Comparison of ENCODE assay signal across 8 cellular contexts in the genomic region with DNA sequence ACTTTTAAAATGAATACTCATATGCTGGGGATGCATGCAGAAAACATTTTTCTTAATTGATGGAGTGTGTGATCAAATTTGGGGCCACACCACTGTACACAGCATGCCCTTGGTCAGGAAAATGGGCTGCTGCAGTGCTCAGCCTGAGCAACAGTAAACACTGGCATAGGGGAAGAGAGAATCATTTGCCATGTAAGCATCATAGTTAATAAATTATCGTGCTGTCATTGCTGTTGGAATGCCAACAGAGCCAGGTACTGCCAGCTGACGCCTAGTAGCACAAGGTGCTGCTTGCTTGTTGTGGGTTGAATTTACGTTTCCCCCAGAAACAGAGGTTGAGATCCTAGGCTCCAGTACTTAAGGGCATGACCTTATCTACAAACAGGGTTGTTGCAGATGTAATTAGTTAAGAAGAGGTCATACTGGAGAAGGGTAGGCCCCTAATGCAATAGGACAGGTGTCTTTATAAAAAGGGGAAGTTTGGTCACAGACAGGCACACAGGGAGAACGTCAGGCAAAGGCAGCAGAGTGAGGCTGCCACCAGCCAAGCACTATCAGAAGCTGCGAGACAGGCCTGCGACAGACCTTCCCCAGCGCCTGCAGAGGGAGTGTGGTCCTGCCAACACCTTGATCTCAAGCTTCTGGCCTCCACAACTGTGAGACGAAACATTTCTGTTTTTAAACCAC. TPM values are rescaled to one million over a fixed set of nuclear protein-coding genes. Genes with fewer than 3 reads are reported as not detected.
DNase-seq lines count a peak whose midpoint lies in the region; ATAC-seq and TF ChIP-seq lines count a peak whose summit lies in the region.

No MANE protein-coding gene starts in this region.

- TF ChIP-seq CTCF in GM12873 (IDR thresholded peaks at IDR 0.05; ENCODE audit: insufficient read depth, low read depth, low read length, missing control alignments): peak; percentile 11

- peak; percentile 76 for ATAC-seq in GM21367 (IDR thresholded peaks at IDR 0.05; ENCODE audit: unreplicated experiment)
- ATAC-seq in HG03354 (IDR thresholded peaks at IDR 0.05; ENCODE audit: poor library complexity, severe bottlenecking, unreplicated experiment): peak; percentile 81

- peak; percentile 47 for DNase-seq in cerebellum (ENCODE audit: low spot score)
- DNase-seq in AG08396 (ENCODE audit: low spot score): no peak
- DNase-seq in stimulated activated CD4-positive, alpha-beta T cell treated with anti-CD3 and anti-CD28 coated beads, Interleukin-1b, Interleukin-23, amount 100 ng/mL, for 48 hours: no peak
- no peak for DNase-seq in stimulated activated CD4-positive, alpha-beta T cell treated with anti-CD3 and anti-CD28 coated beads, Interleukin-2, amount 100 ng/mL, for 48 hours
- no peak for DNase-seq in activated effector memory CD4-positive, alpha-beta T cell treated with anti-CD3 and anti-CD28 coated beads, Interleukin-2, amount 50 U/mL, for 16 hours

RNA-seq across cellular contexts. Expression of gene DAP, which starts 25.3 kb away (rescaled TPM):
- 17.4 TPM for total RNA-seq in cerebellum
